8 cellular contexts compared by ENCODE assay signal in the genomic region with DNA sequence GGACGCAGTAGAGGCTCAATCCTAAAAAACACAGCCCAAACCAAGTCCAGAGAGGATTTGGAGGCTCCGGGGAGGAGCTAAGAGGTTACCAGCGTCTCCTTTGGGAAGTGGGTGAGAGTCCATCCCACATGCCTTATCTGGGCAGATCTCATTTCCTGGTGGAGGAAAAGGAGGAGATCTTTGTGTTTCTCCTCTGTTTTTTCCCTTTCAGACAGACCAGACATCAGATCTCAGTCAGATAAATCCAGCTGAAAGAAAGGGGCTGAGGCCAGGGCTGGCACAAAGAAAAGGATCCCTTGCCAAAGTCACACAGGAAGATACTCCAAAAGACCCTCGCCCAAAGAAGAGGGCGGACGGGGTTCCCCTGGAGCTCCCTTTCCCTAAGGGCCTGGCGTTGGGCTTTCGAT. TPM values are rescaled to one million over a fixed set of nuclear protein-coding genes. Genes with fewer than 3 reads are reported as not detected.
A peak's percentile ranks its signal among the peaks of the same experiment; 100 is the strongest.
DNase-seq lines count a peak whose midpoint lies in the region; ATAC-seq and TF ChIP-seq lines count a peak whose summit lies in the region.

No MANE protein-coding gene starts in this region.

- H3K27me3 ChIP-seq in CD4-positive, alpha-beta memory T cell (ENCODE audit: insufficient read depth, low read length): no peaks in the 10 kb centered on the region
- no peaks in the 10 kb centered on the region for H3K27me3 ChIP-seq in RWPE2 (ENCODE audit: insufficient read depth, poor library complexity, severe bottlenecking)

- H3K4me3 ChIP-seq in CD4-positive, alpha-beta memory T cell (ENCODE audit: low read length in 2 of 2): no peak overlapping the region
- H3K4me3 ChIP-seq in RWPE2 (ENCODE audit: severe bottlenecking): no peak overlapping the region

- H3K4me3 Mint-ChIP-seq in CD4-positive, alpha-beta memory T cell: peak overlapping the region in 7 of 8 donors; percentile 81 to 85 (median 84)
- H3K4me3 Mint-ChIP-seq in progenitor cell of endocrine pancreas (ENCODE audit: low read depth): peak overlapping the region; percentile 68

- CTCF ChIA-PET in CD4-positive, alpha-beta memory T cell (lab: Charles Lee; ENCODE audit: partially characterized antibody): no interaction called here

- H3K27me3 Mint-ChIP-seq in CD4-positive, alpha-beta memory T cell: peaks cover 10 to 31% of the 10 kb centered on the region in 2 donors
- H3K27me3 Mint-ChIP-seq in progenitor cell of endocrine pancreas: peaks cover 21% of the 10 kb centered on the region

- POLR2A ChIA-PET in CD4-positive, alpha-beta memory T cell (lab: Charles Lee; ENCODE audit: partially characterized antibody): no interaction called here

- no peak for ATAC-seq in RWPE2 (ENCODE audit: low read depth)
- no peak for ATAC-seq in GM18511 (IDR thresholded peaks at IDR 0.05; ENCODE audit: unreplicated experiment)
- ATAC-seq in GM21528 (IDR thresholded peaks at IDR 0.05; ENCODE audit: low FRiP score, unreplicated experiment): no peak

- intact Hi-C loops in CD4-positive, alpha-beta memory T cell (cut with micrococcal nuclease): no loop called here

- H3K36me3 Mint-ChIP-seq in CD4-positive, alpha-beta memory T cell: no peaks in the 10 kb centered on the region
- H3K36me3 Mint-ChIP-seq in progenitor cell of endocrine pancreas (ENCODE audit: insufficient read depth): no peaks in the 10 kb centered on the region

- no peaks in the 10 kb centered on the region for H3K4me1 ChIP-seq in CD4-positive, alpha-beta memory T cell (ENCODE audit: insufficient read depth, low read length)
- peaks cover 16% of the 10 kb centered on the region for H3K4me1 ChIP-seq in RWPE2 (ENCODE audit: insufficient read depth, poor library complexity, severe bottlenecking)

- H3K36me3 ChIP-seq in CD4-positive, alpha-beta memory T cell (ENCODE audit: insufficient read depth, low read length): no peaks in the 10 kb centered on the region
- H3K36me3 ChIP-seq in RWPE2 (ENCODE audit: low read depth): no peaks in the 10 kb centered on the region

- no peak overlapping the region for H3K27ac Mint-ChIP-seq in CD4-positive, alpha-beta memory T cell
- no peak overlapping the region for H3K27ac Mint-ChIP-seq in progenitor cell of endocrine pancreas

- DNase-seq in CD4-positive, alpha-beta memory T cell: no peak
- DNase-seq in RWPE2 (ENCODE audit: low spot score) (no peak), hepatic stellate cell (ENCODE audit: low spot score) (peak; percentile 42), progenitor cell of endocrine pancreas (ENCODE audit: low spot score, unreplicated experiment) (no peak), NOMO-1 treated with dmso at 0.1 percent for 144 hours (lab: John Stamatoyannopoulos, UW; ENCODE audit: unreplicated experiment) (no peak), CD1c-positive myeloid dendritic cell (ENCODE audit: extremely low spot score) (no peak)

- peaks cover 0 to 11% (median 9%) of the 10 kb centered on the region in 8 donors for H3K9me3 Mint-ChIP-seq in CD4-positive, alpha-beta memory T cell
- no peaks in the 10 kb centered on the region for H3K9me3 Mint-ChIP-seq in progenitor cell of endocrine pancreas (ENCODE audit: low read depth)

- H3K4me1 Mint-ChIP-seq in CD4-positive, alpha-beta memory T cell: peaks cover 0 to 5% (median 0%) of the 10 kb centered on the region in 4 donors
- peaks cover 5% of the 10 kb centered on the region for H3K4me1 Mint-ChIP-seq in progenitor cell of endocrine pancreas (ENCODE audit: low read depth)

- no peaks in the 10 kb centered on the region for H3K9me3 ChIP-seq in CD4-positive, alpha-beta memory T cell (ENCODE audit: control insufficient read depth in 1 of 2, low read length in 2 of 2)
- H3K9me3 ChIP-seq in RWPE2 (ENCODE audit: severe bottlenecking): no peaks in the 10 kb centered on the region

- no peak overlapping the region for H3K27ac ChIP-seq in CD4-positive, alpha-beta memory T cell (ENCODE audit: low read depth, low read length)
- H3K27ac ChIP-seq in RWPE2 (ENCODE audit: poor library complexity, severe bottlenecking): peak overlapping the region; percentile 79

- TF ChIP-seq CTCF in RWPE2 (IDR thresholded peaks at IDR 0.05; ENCODE audit: poor library complexity, severe bottlenecking) (no peak), progenitor cell of endocrine pancreas (IDR thresholded peaks at IDR 0.05; ENCODE audit: unreplicated experiment) (no peak)

RNA-seq across cellular contexts. Expression of gene COMTD1, which starts 58.3 kb away (rescaled TPM):
- total RNA-seq in CD4-positive, alpha-beta memory T cell: 10 to 100 TPM; 12.7 to 15.4 TPM
- 10 to 100 TPM; 22.3 TPM for polyA plus RNA-seq in CD4-positive, alpha-beta memory T cell
- 18.4 and 19.9 TPM in 2 replicates for total RNA-seq in progenitor cell of endocrine pancreas
